12 cellular contexts compared by ENCODE assay signal in the genomic region with DNA sequence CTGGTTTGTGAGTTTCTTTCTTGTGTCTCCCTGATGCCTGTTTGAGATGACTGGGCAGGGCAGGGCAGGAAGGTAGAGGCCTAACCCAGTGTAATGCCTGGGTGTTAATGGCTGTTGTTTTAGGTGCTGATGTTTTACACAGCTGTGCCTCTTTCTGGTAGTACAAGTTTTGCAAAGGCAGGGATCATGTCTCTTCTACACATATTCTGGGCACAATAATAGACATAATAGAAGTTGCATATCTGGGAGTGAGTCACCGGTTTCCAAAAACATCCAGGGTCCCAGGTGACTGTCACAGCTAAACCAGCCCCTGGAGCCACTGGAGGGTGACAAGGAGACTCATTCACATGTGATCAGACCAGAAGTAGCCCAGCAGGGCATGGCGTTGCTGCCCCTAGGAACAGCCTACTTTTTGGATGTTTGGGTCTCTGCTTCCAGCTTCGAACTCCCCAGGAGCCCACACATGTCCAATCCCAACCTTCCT. TPM values are rescaled to one million over a fixed set of nuclear protein-coding genes. Genes with fewer than 3 reads are reported as not detected.
DNase-seq lines count a peak whose midpoint lies in the region; ATAC-seq and TF ChIP-seq lines count a peak whose summit lies in the region.
"Had no signal": no experiment of that assay in that cellular context is flagged by ENCODE, and none has a peak within 500 bp of the region (broad histone marks: within the 10 kb centered on the region; RNA-seq: fewer than 3 reads in every experiment).

No MANE protein-coding gene starts in this region.

- H3K9me2 ChIP-seq in DOHH2 (replicated peaks; ENCODE audit: control insufficient read depth, low read length), result no peaks in the 10 kb centered on the region

- CTCF ChIA-PET in WTC11 (lab: Charles Lee), result no interaction called here
- CTCF ChIA-PET in CD8-positive, alpha-beta memory T cell (lab: Charles Lee), result no interaction called here

- 0 out of 2 replicates have a peak overlapping the region, but pooled peaks have one; percentile 64 for H3K27ac Mint-ChIP-seq in WTC11
- H3K27ac Mint-ChIP-seq in CD8-positive, alpha-beta memory T cell, result peak overlapping the region in 2 of 8 donors; percentile 55 to 82
- H3K27ac Mint-ChIP-seq: HFFc6 had no signal

- H3K9ac ChIP-seq in smooth muscle cell (ENCODE audit: low read depth), result peak overlapping the region; percentile 46

- H3K4me3 Mint-ChIP-seq in WTC11, result no peak overlapping the region
- H3K4me3 Mint-ChIP-seq in CD8-positive, alpha-beta memory T cell, result no peak overlapping the region
- H3K4me3 Mint-ChIP-seq: HFFc6 had no signal

- peaks cover 35% of the 10 kb centered on the region for H3K4me1 Mint-ChIP-seq in WTC11
- H3K4me1 Mint-ChIP-seq in CD8-positive, alpha-beta memory T cell, result peaks cover 3 to 7% (median 4%) of the 10 kb centered on the region in 3 donors

- H3K4me3 ChIP-seq in DOHH2 (ENCODE audit: low read length) (peak overlapping the region; percentile 40; the same call in 1 of the 2 replicates), right cardiac atrium (ENCODE audit: low read length) (no peak overlapping the region), smooth muscle cell (no peak overlapping the region)
- H3K4me3 ChIP-seq in CD8-positive, alpha-beta memory T cell (ENCODE audit: low read length), result no peak overlapping the region

- TF ChIP-seq CTCF in DOHH2 (IDR thresholded peaks at IDR 0.05; ENCODE audit: low read depth, low read length, poor library complexity, severe bottlenecking) (no peak), WTC11 (IDR thresholded peaks at IDR 0.05) (no peak), smooth muscle cell (IDR thresholded peaks at IDR 0.05; ENCODE audit: borderline replicate concordance, insufficient read depth, poor library complexity, severe bottlenecking) (no peak)

- 52% methylated on average over 3 of the region's 3 CpGs for WGBS in right cardiac atrium
- whole genome bisulfite sequencing in smooth muscle cell (ENCODE audit: low lambda C conversion rate), result 82% methylated on average over 3 of the region's 3 CpGs

- peaks cover 29% of the 10 kb centered on the region for H3K36me3 Mint-ChIP-seq in WTC11
- H3K36me3 Mint-ChIP-seq in CD8-positive, alpha-beta memory T cell, result peaks cover 5 to 62% (median 15%) of the 10 kb centered on the region in 3 donors

- H3K79me2 ChIP-seq in DOHH2 (ENCODE audit: control insufficient read depth, low read length) (peaks cover 95% of the 10 kb centered on the region), smooth muscle cell (ENCODE audit: low read depth) (no peaks in the 10 kb centered on the region)

- H3K9me3 ChIP-seq in DOHH2 (ENCODE audit: control insufficient read depth, insufficient read depth, low read length), result no peaks in the 10 kb centered on the region
- no peaks in the 10 kb centered on the region for H3K9me3 ChIP-seq in right cardiac atrium (ENCODE audit: control insufficient read depth, low read length)
- H3K9me3 ChIP-seq in smooth muscle cell (replicated peaks; ENCODE audit: low read depth), result no peaks in the 10 kb centered on the region
- H3K9me3 ChIP-seq in CD8-positive, alpha-beta memory T cell (ENCODE audit: low read length), result no peaks in the 10 kb centered on the region

- peak overlapping the region; percentile 7; the same call in 1 of the 2 replicates for H3K4me2 ChIP-seq in DOHH2 (ENCODE audit: low read length)
- H3K4me2 ChIP-seq in smooth muscle cell, result peak overlapping the region; percentile 30

- H3F3A ChIP-seq in DOHH2 (ENCODE audit: control insufficient read depth, insufficient read depth), result peaks cover 11% of the 10 kb centered on the region
- peaks cover 22% of the 10 kb centered on the region for H3F3A ChIP-seq in smooth muscle cell (ENCODE audit: low read depth)

- no peak overlapping the region for H2AFZ ChIP-seq in smooth muscle cell (ENCODE audit: low read depth)

- no peaks in the 10 kb centered on the region for H3K27me3 Mint-ChIP-seq in WTC11 (ENCODE audit: low read depth)
- H3K27me3 Mint-ChIP-seq in CD8-positive, alpha-beta memory T cell, result no peaks in the 10 kb centered on the region

- intact Hi-C loops in right cardiac atrium (cut with DNase I), result no loop called here

- DNase-seq in WTC11 (ENCODE audit: low spot score), result no peak
- DNase-seq in right cardiac atrium, result no peak
- no peak for DNase-seq in smooth muscle cell (lab: John Stamatoyannopoulos, UW; ENCODE audit: unreplicated experiment)
- DNase-seq in CD8-positive, alpha-beta memory T cell, result no peak
- DNase-seq in NCI-H1694 treated with DMSO at 0.1 percent for 48 hours (lab: John Stamatoyannopoulos, UW), result no peak
- DNase-seq: activated naive CD4-positive, alpha-beta T cell; DND-41; HFFc6; WERI-Rb-1 had no signal

- peaks cover 12% of the 10 kb centered on the region for H4K20me1 ChIP-seq in DOHH2 (ENCODE audit: control insufficient read depth, insufficient read depth, low read depth, low read length)
- no peaks in the 10 kb centered on the region for H4K20me1 ChIP-seq in smooth muscle cell (ENCODE audit: low read depth)

- ATAC-seq in WTC11, result no peak
- peak; percentile 5 to 11 for ATAC-seq in right cardiac atrium
- ATAC-seq in HG03342 (IDR thresholded peaks at IDR 0.05; ENCODE audit: unreplicated experiment), result no peak
- no peak for ATAC-seq in GM19467 (IDR thresholded peaks at IDR 0.05; ENCODE audit: unreplicated experiment)

- H3K27ac ChIP-seq in DOHH2 (ENCODE audit: low read depth, low read length) (peak overlapping the region; percentile 24; the same call in 1 of the 2 replicates), right cardiac atrium (ENCODE audit: low read length) (peak overlapping the region; percentile 71), smooth muscle cell (ENCODE audit: low read depth) (peak overlapping the region; percentile 99)
- H3K27ac ChIP-seq in CD8-positive, alpha-beta memory T cell (ENCODE audit: low read depth, low read length), result no peak overlapping the region
- H3K27ac ChIP-seq: WERI-Rb-1 had no signal

- POLR2A ChIA-PET in WTC11 (lab: Charles Lee), result no interaction called here
- POLR2A ChIA-PET in CD8-positive, alpha-beta memory T cell (lab: Charles Lee), result interaction anchor here (0.5 kb wide), 1 partner anchor 16 kb away, joined by 3 read pairs; no protein-coding TSS in a partner anchor

- H3K9me3 Mint-ChIP-seq in WTC11, result no peaks in the 10 kb centered on the region
- H3K9me3 Mint-ChIP-seq in CD8-positive, alpha-beta memory T cell, result no peaks in the 10 kb centered on the region
- H3K9me3 Mint-ChIP-seq: HFFc6 had no signal

- peaks cover 67% of the 10 kb centered on the region for H3K4me1 ChIP-seq in DOHH2 (ENCODE audit: control insufficient read depth, low read length)
- peaks cover 37% of the 10 kb centered on the region for H3K4me1 ChIP-seq in right cardiac atrium (ENCODE audit: control insufficient read depth, insufficient read depth, low read length)
- H3K4me1 ChIP-seq in smooth muscle cell (ENCODE audit: low read depth), result peaks cover 6% of the 10 kb centered on the region
- H3K4me1 ChIP-seq in CD8-positive, alpha-beta memory T cell (ENCODE audit: insufficient read depth, low read length), result peaks cover 4% of the 10 kb centered on the region

- H3K27me3 ChIP-seq in DOHH2 (ENCODE audit: control insufficient read depth, low read length) (no peaks in the 10 kb centered on the region), right cardiac atrium (ENCODE audit: control insufficient read depth, insufficient read depth) (no peaks in the 10 kb centered on the region), smooth muscle cell (ENCODE audit: low read depth) (no peaks in the 10 kb centered on the region)
- H3K27me3 ChIP-seq in CD8-positive, alpha-beta memory T cell (ENCODE audit: insufficient read depth, low read length, poor library complexity, severe bottlenecking), result no peaks in the 10 kb centered on the region

- H3K36me3 ChIP-seq in DOHH2 (ENCODE audit: control insufficient read depth, low read length) (peaks cover 91% of the 10 kb centered on the region), smooth muscle cell (ENCODE audit: low read depth) (no peaks in the 10 kb centered on the region)
- peaks cover 9% of the 10 kb centered on the region for H3K36me3 ChIP-seq in CD8-positive, alpha-beta memory T cell (ENCODE audit: insufficient read depth, low read length)
- H3K36me3 ChIP-seq: WERI-Rb-1 had no signal

TF ChIP-seq in WTC11, 78 proteins besides CTCF, POLR2A, EP300 and RAD21:
- TF ChIP-seq CBFB (CRISPR knock-in tag; IDR thresholded peaks at IDR 0.05; ENCODE audit: low read depth), result no peak

RNA-seq across cellular contexts. Expression of gene TPCN1, which starts 18.1 kb away (rescaled TPM):
- 29.0 to 32.7 TPM (median 30.7 TPM) in 3 replicates for total RNA-seq in WTC11 (2021)
- total RNA-seq in right cardiac atrium, result 10 to 100 TPM; 73.8 to 96.1 (median 76.6) TPM
- 43.1 TPM for polyA plus RNA-seq in right cardiac atrium
- total RNA-seq in smooth muscle cell, result 12.1 and 12.9 TPM in 2 replicates
- polyA plus RNA-seq in smooth muscle cell, result 29.2 and 29.6 TPM in 2 replicates
- 10 to 100 TPM; 21.3 to 24.1 TPM for total RNA-seq in CD8-positive, alpha-beta memory T cell
- 10.1 TPM for polyA plus RNA-seq in CD8-positive, alpha-beta memory T cell

RNA-seq across cellular contexts. Expression of gene RITA1, which starts 53.8 kb away (rescaled TPM):
- 26.4 to 29.3 TPM (median 27.1 TPM) in 3 replicates for total RNA-seq in WTC11 (2021)
- 10 to 100 TPM; 10.1 to 15.5 (median 14.2) TPM for total RNA-seq in right cardiac atrium
- polyA plus RNA-seq in right cardiac atrium, result 11.6 TPM
- 9.1 and 9.6 TPM in 2 replicates for total RNA-seq in smooth muscle cell
- 12.2 and 14.0 TPM in 2 replicates for polyA plus RNA-seq in smooth muscle cell
- 10 to 100 TPM; 21.1 to 22.5 TPM for total RNA-seq in CD8-positive, alpha-beta memory T cell
- polyA plus RNA-seq in CD8-positive, alpha-beta memory T cell, result 27.4 TPM

RNA-seq across cellular contexts. Expression of gene DDX54, which starts 54.1 kb away (rescaled TPM):
- total RNA-seq in WTC11 (2021), result 120 to 151 TPM (median 123 TPM) in 3 replicates
- 10 to 100 TPM; 27.5 to 36.1 (median 31.3) TPM for total RNA-seq in right cardiac atrium
- polyA plus RNA-seq in right cardiac atrium, result 17.2 TPM
- total RNA-seq in smooth muscle cell, result 19.3 and 39.3 TPM in 2 replicates
- polyA plus RNA-seq in smooth muscle cell, result 28.3 and 32.5 TPM in 2 replicates
- 100 to 1,000 TPM; 131 to 133 TPM for total RNA-seq in CD8-positive, alpha-beta memory T cell
- 47.7 TPM for polyA plus RNA-seq in CD8-positive, alpha-beta memory T cell

Comparison
In these comparisons a context has a peak if more than half of its experiments do, and no peak if none do; other contexts are left out.
1. ATAC-seq: peak in right cardiac atrium (2 of 2); none in WTC11 (single experiment), HG03342 (single experiment) and GM19467 (single experiment).